In genomic region chr13:65202845-65203244, GRCh38 we compare ENCODE assay signal across 8 cellular contexts.
A peak's percentile ranks its signal among the peaks of the same experiment; 100 is the strongest.
DNase-seq lines count a peak whose midpoint lies in the region; TF ChIP-seq lines count a peak whose summit lies in the region.
"Not testable (repeated sequence)": the region's sequence is repeated elsewhere in the genome, so short reads cannot be mapped to it uniquely, and the experiment has no call there.

No MANE protein-coding gene starts in this region.

- peak; percentile 23 for TF ChIP-seq CTCF in C4-2B (conservative IDR thresholded peaks at IDR 0.05)
- TF ChIP-seq CTCF in GM12873 (IDR thresholded peaks at IDR 0.05; ENCODE audit: insufficient read depth, low read depth, low read length, missing control alignments), result peak; percentile 15
- TF ChIP-seq CTCF in HFF-Myc (IDR thresholded peaks at IDR 0.05; ENCODE audit: low read depth, low read length, missing control alignments), result peak; percentile 15
- 0 out of 2 replicates have a peak, but pooled peaks have one; percentile 12 for TF ChIP-seq CTCF in LNCaP clone FGC (IDR thresholded peaks at IDR 0.05; ENCODE audit: control insufficient read depth, extremely low read depth, insufficient read depth)
- peak; percentile 4 for TF ChIP-seq CTCF in epithelial cell of proximal tubule (conservative IDR thresholded peaks at IDR 0.05; ENCODE audit: low read depth, low read length)
- peak; percentile 8 for TF ChIP-seq CTCF in retinal pigment epithelial cell (conservative IDR thresholded peaks at IDR 0.05; ENCODE audit: low read depth, low read length)

- H3K4me1 ChIP-seq in adipocyte (ENCODE audit: control insufficient read depth, insufficient read depth, low read length), result not testable (repeated sequence)

- not testable (repeated sequence) for DNase-seq in HFF-Myc (ENCODE audit: extremely low read depth, low read depth); LNCaP clone FGC (ENCODE audit: low read depth); epithelial cell of proximal tubule (ENCODE audit: low read depth); retinal pigment epithelial cell (ENCODE audit: low read depth)
- DNase-seq in RPMI8226 (peak; percentile 8), adipocyte (ENCODE audit: low read depth) (peak; percentile 3)

- H3K27me3 ChIP-seq in adipocyte (replicated peaks; ENCODE audit: control insufficient read depth, insufficient read depth, low read length), result not testable (repeated sequence)

- not testable (repeated sequence) for H3K9me3 ChIP-seq in adipocyte (ENCODE audit: control insufficient read depth, low read length)

- not testable (repeated sequence) for H3K27ac ChIP-seq in C4-2B

- not testable (repeated sequence) for H3K36me3 ChIP-seq in adipocyte (ENCODE audit: control insufficient read depth, insufficient read depth, low read length, severe bottlenecking)

- not testable (repeated sequence) for H3K4me3 ChIP-seq in HFF-Myc (replicated peaks; ENCODE audit: low read depth, low read length); LNCaP clone FGC (ENCODE audit: low read depth, low read length); adipocyte (ENCODE audit: low read length); epithelial cell of proximal tubule (ENCODE audit: low read depth, low read length); retinal pigment epithelial cell (ENCODE audit: low read length)

- not testable (repeated sequence) for H3K9ac ChIP-seq in adipocyte (ENCODE audit: low read length)
